Comparison of ENCODE assay signal across 28 cellular contexts in the genomic region with DNA sequence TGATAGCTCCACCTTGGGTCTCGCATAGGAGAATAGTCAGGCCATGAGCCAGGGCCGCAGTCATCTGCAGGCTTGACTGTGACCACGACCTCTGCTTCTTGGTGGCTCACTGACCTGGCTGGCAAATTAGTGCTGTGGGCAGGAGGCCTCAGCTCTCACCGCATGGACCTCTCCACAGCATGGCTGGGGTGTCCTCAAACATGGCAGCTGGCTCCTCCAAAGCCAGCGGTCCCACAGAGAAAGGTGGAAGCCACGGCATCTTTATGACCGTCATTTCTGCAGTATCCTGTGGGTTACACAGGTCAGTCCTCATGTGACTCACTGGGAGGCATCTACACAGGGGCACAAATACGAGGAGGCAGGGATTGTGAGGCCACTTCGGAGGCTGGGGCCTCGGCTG.
"Had no signal": no experiment of that assay in that cellular context is flagged by ENCODE, and none has a peak within 500 bp of the region (broad histone marks: within the 10 kb centered on the region; RNA-seq: fewer than 3 reads in every experiment).

No MANE protein-coding gene starts in this region.

- DNase-seq: activated CD4-positive, alpha-beta memory T cell treated with anti-CD3 and anti-CD28 coated beads, Interleukin-2, amount 10 ng/mL, durations not matched to agents 7 days and 5 days; activated CD4-positive, alpha-beta T cell treated with anti-CD3 and anti-CD28 coated beads for 36 hours; activated CD4-positive, alpha-beta T cell treated with anti-CD3 and anti-CD28 coated beads, Interleukin-2, amount 50 U/mL, for 1 hour; activated gamma-delta T cell treated with Interleukin-2 at 50 U/mL for 16 hours; activated naive CD4-positive, alpha-beta T cell treated with anti-CD3 and anti-CD28 coated beads, Interleukin-2, amount 10 ng/mL, durations not matched to agents 7 days and 5 days; activated naive CD8-positive, alpha-beta T cell treated with anti-CD3 and anti-CD28 coated beads for 36 hours; activated T-cell treated with anti-CD3 and anti-CD28 coated beads for 4 hours; activated T-cell treated with anti-CD3 and anti-CD28 coated beads, Interleukin-2, amount 50 U/mL, for 48 hours; brain microvascular endothelial cell; KG1; NCI-H1092; NCI-H1417; NCI-H1930; NCI-H2171; NCI-H2227 treated with DMSO at 0.1 percent for 48 hours; NCI-H526; NCI-H82; OCI-M1; SHP77; T1000 had no signal

- ATAC-seq: activated CD4-positive, alpha-beta T cell treated with anti-CD3 and anti-CD28 coated beads for 36 hours; Panc1 had no signal

- H3K27me3 Mint-ChIP-seq: activated CD4-positive, alpha-beta memory T cell treated with anti-CD3 and anti-CD28 coated beads, Interleukin-2, amount 10 ng/mL, durations not matched to agents 7 days and 5 days; activated CD4-positive, alpha-beta T cell treated with anti-CD3 and anti-CD28 coated beads for 36 hours; activated naive CD4-positive, alpha-beta T cell treated with anti-CD3 and anti-CD28 coated beads, Interleukin-2, amount 10 ng/mL, durations not matched to agents 7 days and 5 days; activated naive CD8-positive, alpha-beta T cell treated with anti-CD3 and anti-CD28 coated beads for 36 hours; IgD-negative memory B cell had no signal

- H3K9me3 Mint-ChIP-seq: activated CD4-positive, alpha-beta memory T cell treated with anti-CD3 and anti-CD28 coated beads, Interleukin-2, amount 10 ng/mL, durations not matched to agents 7 days and 5 days; activated naive CD4-positive, alpha-beta T cell treated with anti-CD3 and anti-CD28 coated beads, Interleukin-2, amount 10 ng/mL, durations not matched to agents 7 days and 5 days; activated naive CD8-positive, alpha-beta T cell treated with anti-CD3 and anti-CD28 coated beads for 36 hours; activated T-helper 2 cell treated with anti-CD3 and anti-CD28 coated beads, Interferon-gamma antibody, Interleukin-2, Interleukin-4, amounts not matched to agents 10 μg/mL and 5 μg/mL and 100 μg/mL, durations not matched to agents 14 hours and 24 hours and 36 hours; IgD-negative memory B cell; T-helper 1 cell treated with Interleukin-12 subunit alpha and Interleukin-12 subunit beta and Interleukin-4 antibody, amounts not matched to agents 30 μg/mL and 1 μg/mL, for 36 hours had no signal

- H3K9me3 ChIP-seq: SJSA1 had no signal

- FAIRE-seq: TTC549 had no signal

- H3K4me3 ChIP-seq: cardiac muscle cell, SJSA1 had no signal

- H3K36me3 Mint-ChIP-seq: activated naive CD4-positive, alpha-beta T cell treated with anti-CD3 and anti-CD28 coated beads, Interleukin-2, amount 10 ng/mL, durations not matched to agents 7 days and 5 days; activated naive CD8-positive, alpha-beta T cell treated with anti-CD3 and anti-CD28 coated beads for 36 hours had no signal

- H3K27ac ChIP-seq: brain microvascular endothelial cell, cardiac muscle cell, SJSA1, VCaP had no signal

- H3K36me3 ChIP-seq: brain microvascular endothelial cell, cardiac muscle cell had no signal

- H3K4me3 Mint-ChIP-seq: activated CD4-positive, alpha-beta memory T cell treated with anti-CD3 and anti-CD28 coated beads, Interleukin-2, amount 10 ng/mL, durations not matched to agents 7 days and 5 days; activated CD4-positive, alpha-beta T cell treated with anti-CD3 and anti-CD28 coated beads for 36 hours; activated naive CD4-positive, alpha-beta T cell treated with anti-CD3 and anti-CD28 coated beads, Interleukin-2, amount 10 ng/mL, durations not matched to agents 7 days and 5 days; activated naive CD8-positive, alpha-beta T cell treated with anti-CD3 and anti-CD28 coated beads for 36 hours; IgD-negative memory B cell; T-helper 1 cell treated with Interleukin-12 subunit alpha and Interleukin-12 subunit beta and Interleukin-4 antibody, amounts not matched to agents 30 μg/mL and 1 μg/mL, for 36 hours had no signal

- H3K27ac Mint-ChIP-seq: activated CD4-positive, alpha-beta memory T cell treated with anti-CD3 and anti-CD28 coated beads, Interleukin-2, amount 10 ng/mL, durations not matched to agents 7 days and 5 days; activated CD4-positive, alpha-beta T cell treated with anti-CD3 and anti-CD28 coated beads for 36 hours; activated naive CD4-positive, alpha-beta T cell treated with anti-CD3 and anti-CD28 coated beads, Interleukin-2, amount 10 ng/mL, durations not matched to agents 7 days and 5 days; activated naive CD8-positive, alpha-beta T cell treated with anti-CD3 and anti-CD28 coated beads for 36 hours; activated T-helper 2 cell treated with anti-CD3 and anti-CD28 coated beads, Interferon-gamma antibody, Interleukin-2, Interleukin-4, amounts not matched to agents 10 μg/mL and 5 μg/mL and 100 μg/mL, durations not matched to agents 14 hours and 24 hours and 36 hours; T-helper 1 cell treated with Interleukin-12 subunit alpha and Interleukin-12 subunit beta and Interleukin-4 antibody, amounts not matched to agents 30 μg/mL and 1 μg/mL, for 36 hours had no signal

- H3K27me3 ChIP-seq: brain microvascular endothelial cell, cardiac muscle cell, SJSA1 had no signal
